ENCODE assay signal across 2 cellular contexts in genomic region chr12:66014818-66015217, GRCh38.
TF ChIP-seq lines count a peak whose summit lies in the region.

No MANE protein-coding gene starts in this region.

TF ChIP-seq in IMR-90, 13 proteins besides CTCF, POLR2A, EP300 and RAD21:
- TF ChIP-seq CEBPB (IDR thresholded peaks at IDR 0.05; ENCODE audit: low read depth, low read length) (peak; percentile 78), RCOR1 (IDR thresholded peaks at IDR 0.05; ENCODE audit: insufficient replicate concordance, low read length) (no peak), RFX5 (IDR thresholded peaks at IDR 0.05; ENCODE audit: low read depth, low read length) (no peak), MAZ (IDR thresholded peaks at IDR 0.05; ENCODE audit: borderline replicate concordance, low read depth, low read length) (no peak), MXI1 (IDR thresholded peaks at IDR 0.05; ENCODE audit: borderline replicate concordance, low read depth, low read length) (no peak), NFE2L2 (IDR thresholded peaks at IDR 0.05; ENCODE audit: low read depth, low read length) (no peak), USF2 (IDR thresholded peaks at IDR 0.05; ENCODE audit: low read depth, low read length) (no peak), BHLHE40 (IDR thresholded peaks at IDR 0.05; ENCODE audit: low read depth, low read length) (no peak)

TF ChIP-seq in GM12878, 131 proteins besides CTCF, POLR2A, EP300 and RAD21:
- TF ChIP-seq EGR1 (IDR thresholded peaks at IDR 0.05; ENCODE audit: borderline replicate concordance in 1 of 2, low read depth in 2 of 2, low read length in 2 of 2) (no peak), PAX5 (IDR thresholded peaks at IDR 0.05; ENCODE audit: borderline replicate concordance, low read depth, low read length) (no peak), PRDM15 (CRISPR knock-in tag; IDR thresholded peaks at IDR 0.05) (no peak), KLF5 (IDR thresholded peaks at IDR 0.05; ENCODE audit: partially characterized antibody) (no peak), E4F1 (IDR thresholded peaks at IDR 0.05; ENCODE audit: borderline replicate concordance, partially characterized antibody) (no peak), IRF5 (IDR thresholded peaks at IDR 0.05; ENCODE audit: borderline replicate concordance) (no peak), HDAC6 (IDR thresholded peaks at IDR 0.05; ENCODE audit: unreplicated experiment) (no peak), BCL11A (IDR thresholded peaks at IDR 0.05; ENCODE audit: low read depth, low read length) (no peak), SUZ12 (IDR thresholded peaks at IDR 0.05; ENCODE audit: unreplicated experiment) (no peak), MLLT1 (IDR thresholded peaks at IDR 0.05) (no peak), BMI1 (IDR thresholded peaks at IDR 0.05; ENCODE audit: borderline replicate concordance) (no peak), EED (IDR thresholded peaks at IDR 0.05; ENCODE audit: low read depth) (no peak), ZNF274 (IDR thresholded peaks at IDR 0.05; ENCODE audit: insufficient read depth, insufficient read length) (no peak), ZBED1 (IDR thresholded peaks at IDR 0.05; ENCODE audit: borderline replicate concordance) (no peak), POU2F2 (IDR thresholded peaks at IDR 0.05; ENCODE audit: borderline replicate concordance, low read depth, low read length) (no peak), TAF1 (IDR thresholded peaks at IDR 0.05; ENCODE audit: borderline replicate concordance, low read depth, low read length) (no peak)
